29 cellular contexts compared by ENCODE assay signal in the genomic region with DNA sequence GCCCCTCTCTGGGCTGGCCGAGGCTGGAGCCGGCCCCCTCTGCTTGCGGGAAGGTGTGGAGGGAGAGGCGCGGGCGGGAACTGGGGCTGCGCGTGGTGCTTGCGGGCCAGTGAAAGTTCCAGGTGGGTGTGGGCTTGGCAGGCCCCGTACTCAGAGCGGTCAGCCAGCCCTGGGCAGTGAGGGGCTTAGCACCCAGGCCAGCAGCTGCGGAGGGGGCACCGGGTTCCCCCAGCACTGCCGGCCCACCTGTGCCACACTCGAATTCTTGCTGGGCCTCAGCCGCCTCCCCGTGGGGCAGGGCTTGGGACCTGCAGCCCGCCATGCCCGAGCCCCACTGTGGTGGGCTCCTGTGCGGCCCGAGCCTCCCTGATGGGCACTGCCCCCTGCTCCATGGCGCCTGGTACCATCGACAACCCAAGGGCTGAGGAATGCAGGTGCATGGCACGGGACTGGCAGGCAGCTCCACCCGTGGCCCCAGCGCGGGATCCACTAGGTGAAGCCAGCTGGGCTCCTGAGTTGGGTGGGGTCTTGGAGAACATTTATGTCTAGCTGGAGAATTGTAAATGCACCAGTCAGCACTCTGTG. TPM values are rescaled to one million over a fixed set of nuclear protein-coding genes. Genes with fewer than 3 reads are reported as not detected.
DNase-seq lines count a peak whose midpoint lies in the region; ATAC-seq and TF ChIP-seq lines count a peak whose summit lies in the region.
"Had no signal": no experiment of that assay in that cellular context is flagged by ENCODE, and none has a peak within 500 bp of the region (broad histone marks: within the 10 kb centered on the region; RNA-seq: fewer than 3 reads in every experiment).

No MANE protein-coding gene starts in this region.

- H3K4me3 Mint-ChIP-seq in Calu3 (ENCODE audit: low read depth, unreplicated experiment): no peak overlapping the region
- H3K4me3 Mint-ChIP-seq: B cell; CD14-positive monocyte; CD4-positive, alpha-beta memory T cell; CD4-positive, alpha-beta T cell; CD4-positive, CD25-positive, alpha-beta regulatory T cell; CD8-positive, alpha-beta memory T cell; CD8-positive, alpha-beta T cell had no signal

- H3K27ac ChIP-seq in neutrophil: peak overlapping the region; percentile 57
- no peak overlapping the region for H3K27ac ChIP-seq in effector memory CD4-positive, alpha-beta T cell (ENCODE audit: insufficient read depth, low read length, poor library complexity, severe bottlenecking)
- H3K27ac ChIP-seq: 22Rv1; A549; BLaER1; BLaER1 treated with 17β-estradiol and CSF1 and Interleukin-3, amounts not matched to agents 10 nM and 100 nM; C4-2B had no signal

- peaks cover 29% of the 10 kb centered on the region for H3K36me3 Mint-ChIP-seq in Calu3 (ENCODE audit: insufficient read depth, unreplicated experiment)
- H3K36me3 Mint-ChIP-seq: CD14-positive monocyte; CD4-positive, CD25-positive, alpha-beta regulatory T cell; CD8-positive, alpha-beta memory T cell; CD8-positive, alpha-beta T cell had no signal

- peaks cover 44% of the 10 kb centered on the region for H3K4me1 Mint-ChIP-seq in Calu3 (ENCODE audit: low read depth, unreplicated experiment)
- H3K4me1 Mint-ChIP-seq: B cell had no signal

- no peaks in the 10 kb centered on the region for H3K9me3 ChIP-seq in neutrophil
- no peaks in the 10 kb centered on the region for H3K9me3 ChIP-seq in effector memory CD4-positive, alpha-beta T cell (ENCODE audit: control insufficient read depth, low read length)
- H3K9me3 ChIP-seq: A549, BE2C, Caco-2 had no signal

- no peaks in the 10 kb centered on the region for H3K36me3 ChIP-seq in neutrophil
- no peaks in the 10 kb centered on the region for H3K36me3 ChIP-seq in effector memory CD4-positive, alpha-beta T cell (ENCODE audit: control insufficient read depth, insufficient read depth, low read length)
- H3K36me3 ChIP-seq: BE2C; BLaER1; BLaER1 treated with 17β-estradiol and CSF1 and Interleukin-3, amounts not matched to agents 10 nM and 100 nM had no signal

- H3K27ac Mint-ChIP-seq in Calu3 (ENCODE audit: unreplicated experiment): peak overlapping the region; percentile 79
- H3K27ac Mint-ChIP-seq: B cell; CD14-positive monocyte; CD4-positive, alpha-beta memory T cell; CD4-positive, alpha-beta T cell; CD4-positive, CD25-positive, alpha-beta regulatory T cell; CD8-positive, alpha-beta T cell had no signal

- intact Hi-C loops in Calu3 (cut with micrococcal nuclease; ENCODE audit: unreplicated experiment) (loop anchor here (10.0 kb wide), 1 partner anchor 1328 kb away; no protein-coding TSS in a partner anchor), Right ventricle myocardium inferior (cut with DNase I) (no loop called here)

- peaks cover 4% of the 10 kb centered on the region for H3K9me3 Mint-ChIP-seq in Calu3 (ENCODE audit: low read depth, unreplicated experiment)
- H3K9me3 Mint-ChIP-seq: CD4-positive, alpha-beta memory T cell; CD4-positive, alpha-beta T cell; CD8-positive, alpha-beta memory T cell; CD8-positive, alpha-beta T cell had no signal

- CTCF ChIA-PET in Calu3 (lab: Charles Lee): interaction anchor here (0.7 to 0.8 kb wide), 2 partner anchors 30 to 33 kb away, joined by 3 to 4 read pairs; no protein-coding TSS in a partner anchor

- H3K4me3 ChIP-seq in neutrophil (ENCODE audit: low read depth in 1 of 2, low read length in 1 of 2): no peak overlapping the region
- H3K4me3 ChIP-seq in effector memory CD4-positive, alpha-beta T cell (ENCODE audit: insufficient read depth, low read depth, low read length, poor library complexity, severe bottlenecking): no peak overlapping the region
- H3K4me3 ChIP-seq: A549; BLaER1; BLaER1 treated with 17β-estradiol and CSF1 and Interleukin-3, amounts not matched to agents 10 nM and 100 nM had no signal

- BruUV-seq in Calu3 (replicated peaks; lab: Mats Ljungman, UMichigan): no TSS peak

- peaks cover 55 to 63% of the 10 kb centered on the region in 2 experiments for H3K4me1 ChIP-seq in neutrophil (ENCODE audit: control insufficient read depth in 1 of 2, insufficient read depth in 1 of 2, low read depth in 1 of 2, low read length in 1 of 2)
- H3K4me1 ChIP-seq in effector memory CD4-positive, alpha-beta T cell (ENCODE audit: control insufficient read depth, insufficient read depth, low read length, poor library complexity, severe bottlenecking): no peaks in the 10 kb centered on the region
- H3K4me1 ChIP-seq: BE2C, Caco-2 had no signal

- TF ChIP-seq CTCF in Calu3 (IDR thresholded peaks at IDR 0.05; ENCODE audit: unreplicated experiment): no peak
- no peak for TF ChIP-seq CTCF in neutrophil (IDR thresholded peaks at IDR 0.05)

- no peaks in the 10 kb centered on the region for H3K27me3 ChIP-seq in neutrophil
- H3K27me3 ChIP-seq in effector memory CD4-positive, alpha-beta T cell (replicated peaks; ENCODE audit: control insufficient read depth, insufficient read depth, low read length, poor library complexity, severe bottlenecking): no peaks in the 10 kb centered on the region
- H3K27me3 ChIP-seq: BE2C; BLaER1; BLaER1 treated with 17β-estradiol and CSF1 and Interleukin-3, amounts not matched to agents 10 nM and 100 nM had no signal

- no peak for ATAC-seq in Right ventricle myocardium inferior
- ATAC-seq: A549; CD8-positive, alpha-beta T cell had no signal

- no peak for DNase-seq in Calu3
- no peak for DNase-seq in effector memory CD4-positive, alpha-beta T cell
- DNase-seq in Right ventricle myocardium inferior (ENCODE audit: missing footprints): no peak
- DNase-seq: 8988T; ACHN; AML-193; C1 segment of cervical spinal cord; Caco-2; CD4-positive, alpha-beta memory T cell; CD4-positive, alpha-beta T cell; CD4-positive, CD25-positive, alpha-beta regulatory T cell; CD8-positive, alpha-beta memory T cell; CD8-positive, alpha-beta T cell; COR-L47; DMS 273 treated with DMSO at 0.1 percent for 48 hours; DMS153; DMS53; DMS79; DMS79 treated with DMSO at 0.1 percent for 48 hours; EL had no signal

- no peaks in the 10 kb centered on the region for H3K27me3 Mint-ChIP-seq in Calu3 (ENCODE audit: unreplicated experiment)
- H3K27me3 Mint-ChIP-seq: B cell; CD4-positive, alpha-beta memory T cell; CD4-positive, alpha-beta T cell had no signal

RNA-seq across cellular contexts. Expression of gene CLINT1, which starts 27.9 kb away (rescaled TPM):
- total RNA-seq in Calu3 (2022) (214 and 233 TPM in 2 replicates), Right ventricle myocardium inferior (56.5 TPM)
